In the genomic region with DNA sequence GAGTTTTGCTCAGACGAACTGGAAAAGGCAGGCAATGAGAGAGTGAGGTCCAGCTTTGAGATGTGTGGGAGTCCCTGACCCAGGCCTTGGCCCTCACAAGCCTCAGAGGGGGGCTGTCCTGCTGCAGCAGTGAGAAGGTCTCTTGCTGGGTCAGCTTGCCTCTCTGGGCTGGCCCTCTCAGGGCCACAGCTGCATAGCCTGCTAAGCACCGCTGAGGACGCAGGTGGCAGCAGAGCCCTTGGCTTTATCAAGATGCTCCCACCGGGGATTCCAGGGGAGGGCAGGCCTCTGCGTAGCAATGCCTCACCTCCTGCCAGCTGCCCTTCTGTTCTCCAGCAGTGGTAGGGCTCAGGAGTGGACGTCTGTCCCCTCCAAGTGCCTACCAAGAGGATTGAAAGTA, we compare ENCODE assay signal across 9 cellular contexts.
DNase-seq lines count a peak whose midpoint lies in the region; ATAC-seq and TF ChIP-seq lines count a peak whose summit lies in the region.
"Had no signal": no experiment of that assay in that cellular context is flagged by ENCODE, and none has a peak within 500 bp of the region (broad histone marks: within the 10 kb centered on the region; RNA-seq: fewer than 3 reads in every experiment).

No MANE protein-coding gene starts in this region.

- H3K36me3 ChIP-seq in SJCRH30, result no peaks in the 10 kb centered on the region
- no peaks in the 10 kb centered on the region for H3K36me3 ChIP-seq in naive thymus-derived CD4-positive, alpha-beta T cell (ENCODE audit: control insufficient read depth in 2 of 3, insufficient read depth in 3 of 3, low read length in 3 of 3)
- H3K36me3 ChIP-seq: MG63 had no signal

- no peaks in the 10 kb centered on the region for H3K9me3 Mint-ChIP-seq in naive thymus-derived CD4-positive, alpha-beta T cell

- peak; percentile 56 to 62 for ATAC-seq in right cardiac atrium
- no peak for ATAC-seq in naive thymus-derived CD4-positive, alpha-beta T cell

- no peaks in the 10 kb centered on the region for H3K4me1 ChIP-seq in SJCRH30
- peaks cover 3% of the 10 kb centered on the region for H3K4me1 ChIP-seq in right cardiac atrium (ENCODE audit: control insufficient read depth, insufficient read depth, low read length)
- no peaks in the 10 kb centered on the region for H3K4me1 ChIP-seq in naive thymus-derived CD4-positive, alpha-beta T cell (ENCODE audit: control insufficient read depth in 2 of 2, insufficient read depth in 2 of 2, low read length in 2 of 2)

- no peak overlapping the region for H3K4me3 ChIP-seq in HFF-Myc (replicated peaks; ENCODE audit: low read depth, low read length)
- no peak overlapping the region for H3K4me3 ChIP-seq in SJCRH30
- no peak overlapping the region for H3K4me3 ChIP-seq in right cardiac atrium (ENCODE audit: low read length)
- H3K4me3 ChIP-seq in retinal pigment epithelial cell (ENCODE audit: low read length), result no peak overlapping the region
- H3K4me3 ChIP-seq in naive thymus-derived CD4-positive, alpha-beta T cell (ENCODE audit: low read length), result no peak overlapping the region
- H3K4me3 ChIP-seq: MG63 had no signal

- CTCF ChIA-PET in naive thymus-derived CD4-positive, alpha-beta T cell (lab: Charles Lee), result no interaction called here

- intact Hi-C loops in right cardiac atrium (cut with DNase I), result no loop called here
- intact Hi-C loops in naive thymus-derived CD4-positive, alpha-beta T cell (cut with micrococcal nuclease), result no loop called here

- DNase-seq in HFF-Myc (ENCODE audit: extremely low read depth, low read depth) (no peak), SJCRH30 (peak; percentile 13 to 34), right cardiac atrium (peak in 2 of 3 donors; percentile 61 to 71), retinal pigment epithelial cell (ENCODE audit: low read depth) (no peak), GM03348 (ENCODE audit: low spot score) (no peak), activated gamma-delta T cell treated with Interleukin-2 at 50 U/mL for 16 hours (no peak)
- DNase-seq in stimulated activated CD4-positive, alpha-beta T cell treated with anti-CD3 and anti-CD28 coated beads, Interleukin-12 subunit alpha, Interleukin-12 subunit beta, amount 100 ng/mL, for 4 hours, result no peak
- DNase-seq in naive thymus-derived CD4-positive, alpha-beta T cell, result no peak
- DNase-seq: MG63 had no signal

- H3K4me1 Mint-ChIP-seq in naive thymus-derived CD4-positive, alpha-beta T cell, result no peaks in the 10 kb centered on the region

- 39% methylated on average over 6 of the region's 6 CpGs for WGBS in right cardiac atrium

- H3K27me3 ChIP-seq in SJCRH30 (0 out of 2 replicates have a peak, but pooled peaks cover 2% of the 10 kb centered on the region), right cardiac atrium (ENCODE audit: control insufficient read depth, insufficient read depth) (no peaks in the 10 kb centered on the region)
- no peaks in the 10 kb centered on the region for H3K27me3 ChIP-seq in naive thymus-derived CD4-positive, alpha-beta T cell (ENCODE audit: control insufficient read depth in 2 of 2, insufficient read depth in 2 of 2, low read length in 2 of 2)
- H3K27me3 ChIP-seq: MG63 had no signal

- peaks cover 0 to 8% (median 0%) of the 10 kb centered on the region in 5 donors for H3K27me3 Mint-ChIP-seq in naive thymus-derived CD4-positive, alpha-beta T cell

- peak; percentile 10 for TF ChIP-seq CTCF in HFF-Myc (IDR thresholded peaks at IDR 0.05; ENCODE audit: low read depth, low read length, missing control alignments)
- peak; percentile 39 for TF ChIP-seq CTCF in retinal pigment epithelial cell (conservative IDR thresholded peaks at IDR 0.05; ENCODE audit: low read depth, low read length)

- H3K27ac ChIP-seq in SJCRH30 (no peak overlapping the region), right cardiac atrium (ENCODE audit: low read length) (peak overlapping the region; percentile 57)
- no peak overlapping the region for H3K27ac ChIP-seq in naive thymus-derived CD4-positive, alpha-beta T cell (ENCODE audit: low read depth, low read length)

- POLR2A ChIA-PET in naive thymus-derived CD4-positive, alpha-beta T cell (lab: Charles Lee), result no interaction called here

- H3K27ac Mint-ChIP-seq in naive thymus-derived CD4-positive, alpha-beta T cell, result no peak overlapping the region

- no peak overlapping the region for H3K4me3 Mint-ChIP-seq in naive thymus-derived CD4-positive, alpha-beta T cell

- H3K36me3 Mint-ChIP-seq in naive thymus-derived CD4-positive, alpha-beta T cell, result no peaks in the 10 kb centered on the region

- H3K9me3 ChIP-seq in SJCRH30 (replicated peaks) (no peaks in the 10 kb centered on the region), right cardiac atrium (ENCODE audit: control insufficient read depth, low read length) (no peaks in the 10 kb centered on the region)
- H3K9me3 ChIP-seq in naive thymus-derived CD4-positive, alpha-beta T cell (ENCODE audit: control insufficient read depth in 2 of 3, low read length in 3 of 3), result no peaks in the 10 kb centered on the region
- H3K9me3 ChIP-seq: MG63 had no signal

Comparison
In these comparisons a context has a peak if more than half of its experiments do, and no peak if none do; other contexts are left out.
1. DNase-seq: peak in SJCRH30 (2 of 2) and right cardiac atrium (2 of 3); none in HFF-Myc (single experiment), retinal pigment epithelial cell (single experiment), stimulated activated CD4-positive, alpha-beta T cell treated with anti-CD3 and anti-CD28 coated beads, Interleukin-12 subunit alpha, Interleukin-12 subunit beta, amount 100 ng/mL, for 4 hours (single experiment), GM03348 (single experiment), activated gamma-delta T cell treated with Interleukin-2 at 50 U/mL for 16 hours (single experiment) and naive thymus-derived CD4-positive, alpha-beta T cell (0 of 9).